Comparison of ENCODE assay signal across 1 cellular context in genomic region chr9:128558431-128559310, GRCh38.
A peak's percentile ranks its signal among the peaks of the same experiment; 100 is the strongest.
TF ChIP-seq lines count a peak whose summit lies in the region.

No MANE protein-coding gene starts in this region.

TF ChIP-seq in HepG2, 621 proteins besides CTCF, POLR2A, EP300 and RAD21 (continued from another document):
- TF ChIP-seq E2F2 (CRISPR knock-in tag; IDR thresholded peaks at IDR 0.05; ENCODE audit: borderline replicate concordance) (no peak), ZNF607 (CRISPR knock-in tag; IDR thresholded peaks at IDR 0.05; ENCODE audit: borderline replicate concordance) (no peak), ZNF597 (CRISPR knock-in tag; IDR thresholded peaks at IDR 0.05) (no peak), CSRNP1 (CRISPR knock-in tag; IDR thresholded peaks at IDR 0.05) (no peak), MLX (CRISPR knock-in tag; IDR thresholded peaks at IDR 0.05) (no peak), MAX (IDR thresholded peaks at IDR 0.05) (0 out of 2 replicates have a peak, but pooled peaks have one; percentile 57)
